ENCODE assay signal across 1 cellular context in genomic region chr10:21516270-21517131, GRCh38.
TF ChIP-seq lines count a peak whose summit lies in the region.

No MANE protein-coding gene starts in this region.

TF ChIP-seq in HepG2, 621 proteins besides CTCF, POLR2A, EP300 and RAD21 (continued from another document and continues in another):
- TF ChIP-seq HOXA7 (CRISPR knock-in tag; IDR thresholded peaks at IDR 0.05) (no peak), ZNF496 (CRISPR knock-in tag; IDR thresholded peaks at IDR 0.05; ENCODE audit: insufficient replicate concordance) (no peak), ZFP90 (CRISPR knock-in tag; IDR thresholded peaks at IDR 0.05; ENCODE audit: borderline replicate concordance) (no peak), ATAD3A (CRISPR knock-in tag; IDR thresholded peaks at IDR 0.05) (no peak), ASH2L (IDR thresholded peaks at IDR 0.05; ENCODE audit: insufficient read length, low read depth, low read length) (peak; percentile 70), HIVEP1 (CRISPR knock-in tag; IDR thresholded peaks at IDR 0.05) (no peak; the same call in 1 of the 2 replicates), ZFP62 (CRISPR knock-in tag; IDR thresholded peaks at IDR 0.05) (no peak), ZNF772 (CRISPR knock-in tag; IDR thresholded peaks at IDR 0.05) (peak; percentile 45; the same call in 1 of the 2 replicates), ZBTB43 (CRISPR knock-in tag; conservative IDR thresholded peaks at IDR 0.05) (no peak), KDM5B (CRISPR knock-in tag; IDR thresholded peaks at IDR 0.05; ENCODE audit: borderline replicate concordance) (no peak; the same call in 1 of the 2 replicates), ZNF597 (CRISPR knock-in tag; IDR thresholded peaks at IDR 0.05) (no peak), EEA1 (CRISPR knock-in tag; IDR thresholded peaks at IDR 0.05; ENCODE audit: borderline replicate concordance) (no peak), ELF1 (CRISPR knock-in tag; IDR thresholded peaks at IDR 0.05) (no peak), HDAC1 (CRISPR knock-in tag; IDR thresholded peaks at IDR 0.05) (peak; percentile 64), FIP1L1 (IDR thresholded peaks at IDR 0.05; ENCODE audit: borderline replicate concordance, insufficient read depth, low read depth, low read length) (no peak), USF2 (IDR thresholded peaks at IDR 0.05; ENCODE audit: low read depth, low read length) (no peak), USF2 (CRISPR knock-in tag; IDR thresholded peaks at IDR 0.05; ENCODE audit: borderline replicate concordance) (no peak), SIX1 (CRISPR knock-in tag; IDR thresholded peaks at IDR 0.05; ENCODE audit: borderline replicate concordance) (no peak), LBX2 (CRISPR knock-in tag; IDR thresholded peaks at IDR 0.05; ENCODE audit: borderline replicate concordance) (no peak), ZNF225 (CRISPR knock-in tag; IDR thresholded peaks at IDR 0.05) (peak; percentile 35; the same call in 1 of the 2 replicates), CCAR2 (optimal IDR thresholded peaks at IDR 0.05; ENCODE audit: low read depth, low read length) (no peak), HNF4G (IDR thresholded peaks at IDR 0.05; ENCODE audit: borderline replicate concordance, low read depth, low read length) (no peak), HNF4G (CRISPR knock-in tag; IDR thresholded peaks at IDR 0.05; ENCODE audit: borderline replicate concordance, low read depth) (no peak), DZIP1 (CRISPR knock-in tag; IDR thresholded peaks at IDR 0.05) (no peak), SATB2 (CRISPR knock-in tag; IDR thresholded peaks at IDR 0.05) (no peak), U2AF1 (optimal IDR thresholded peaks at IDR 0.05; ENCODE audit: low read depth, low read length) (no peak), GABPB1 (CRISPR knock-in tag; IDR thresholded peaks at IDR 0.05) (peak; percentile 33; the same call in 1 of the 2 replicates), ZFP37 (CRISPR knock-in tag; IDR thresholded peaks at IDR 0.05; ENCODE audit: borderline replicate concordance) (no peak), ZNF510 (CRISPR knock-in tag; IDR thresholded peaks at IDR 0.05; ENCODE audit: low read depth) (no peak), GPBP1L1 (CRISPR knock-in tag; IDR thresholded peaks at IDR 0.05) (no peak), ZNF644 (CRISPR knock-in tag; IDR thresholded peaks at IDR 0.05; ENCODE audit: low read depth) (no peak), SCMH1 (CRISPR knock-in tag; IDR thresholded peaks at IDR 0.05; ENCODE audit: borderline replicate concordance) (no peak), SIN3A (IDR thresholded peaks at IDR 0.05; ENCODE audit: borderline replicate concordance, low read depth, low read length) (peak; percentile 10; the same call in 1 of the 2 replicates), ZNF432 (CRISPR knock-in tag; IDR thresholded peaks at IDR 0.05; ENCODE audit: borderline replicate concordance) (no peak), ZSCAN25 (CRISPR knock-in tag; IDR thresholded peaks at IDR 0.05) (no peak), MLLT10 (CRISPR knock-in tag; IDR thresholded peaks at IDR 0.05) (no peak), HNF1B (CRISPR knock-in tag; IDR thresholded peaks at IDR 0.05) (no peak), ZFY (CRISPR knock-in tag; IDR thresholded peaks at IDR 0.05) (no peak), RBAK (CRISPR knock-in tag; IDR thresholded peaks at IDR 0.05) (no peak), ZNF101 (CRISPR knock-in tag; IDR thresholded peaks at IDR 0.05; ENCODE audit: borderline replicate concordance, low read depth) (no peak), RFX5 (IDR thresholded peaks at IDR 0.05; ENCODE audit: low read depth, low read length) (no peak), ZNF773 (CRISPR knock-in tag; IDR thresholded peaks at IDR 0.05; ENCODE audit: borderline replicate concordance) (no peak), SOX13 (IDR thresholded peaks at IDR 0.05) (no peak; the same call in 1 of the 2 replicates), SOX13 (CRISPR knock-in tag; conservative IDR thresholded peaks at IDR 0.05 in 1 of 2, IDR thresholded peaks at IDR 0.05 in 1 of 2) (no peak), ZNF546 (CRISPR knock-in tag; conservative IDR thresholded peaks at IDR 0.05) (0 out of 2 replicates have a peak, but pooled peaks have one; percentile 44), MED1 (CRISPR knock-in tag; IDR thresholded peaks at IDR 0.05) (no peak), TEAD3 (CRISPR knock-in tag; optimal IDR thresholded peaks at IDR 0.05; ENCODE audit: borderline replicate concordance) (peak; percentile 13), CBX2 (IDR thresholded peaks at IDR 0.05; ENCODE audit: low read depth, low read length) (no peak), CBX2 (CRISPR knock-in tag; IDR thresholded peaks at IDR 0.05; ENCODE audit: low read depth) (no peak; the same call in 1 of the 2 replicates), POGZ (CRISPR knock-in tag; IDR thresholded peaks at IDR 0.05) (0 out of 2 replicates have a peak, but pooled peaks have one; percentile 33), SAFB2 (CRISPR knock-in tag; IDR thresholded peaks at IDR 0.05; ENCODE audit: borderline replicate concordance, low read depth) (no peak), ZMAT5 (CRISPR knock-in tag; IDR thresholded peaks at IDR 0.05; ENCODE audit: borderline replicate concordance, low read depth) (no peak), PTBP1 (IDR thresholded peaks at IDR 0.05; ENCODE audit: low read depth, low read length, poor library complexity, severe bottlenecking) (no peak), WIZ (CRISPR knock-in tag; IDR thresholded peaks at IDR 0.05) (no peak), NCOA5 (CRISPR knock-in tag; IDR thresholded peaks at IDR 0.05) (no peak), BHLHE40 (IDR thresholded peaks at IDR 0.05; ENCODE audit: low read length) (no peak), ZNF326 (CRISPR knock-in tag; IDR thresholded peaks at IDR 0.05; ENCODE audit: borderline replicate concordance) (no peak), GRHL1 (CRISPR knock-in tag; conservative IDR thresholded peaks at IDR 0.05) (no peak), ZNF280B (CRISPR knock-in tag; IDR thresholded peaks at IDR 0.05; ENCODE audit: borderline replicate concordance) (peak; percentile 90), CCDC6 (CRISPR knock-in tag; IDR thresholded peaks at IDR 0.05) (peak; percentile 5; the same call in 1 of the 2 replicates)
